ENCODE assay signal across 18 cellular contexts in genomic region chr14:74917200-74917543, GRCh38. TPM values are rescaled to one million over a fixed set of nuclear protein-coding genes. Genes with fewer than 3 reads are reported as not detected.
DNase-seq lines count a peak whose midpoint lies in the region; ATAC-seq and TF ChIP-seq lines count a peak whose summit lies in the region.
"Had no signal": no experiment of that assay in that cellular context is flagged by ENCODE, and none has a peak within 500 bp of the region (broad histone marks: within the 10 kb centered on the region; RNA-seq: fewer than 3 reads in every experiment).

No MANE protein-coding gene starts in this region.

- TF ChIP-seq EP300 in transverse colon (IDR thresholded peaks at IDR 0.05; ENCODE audit: low read depth): no peak

- TF ChIP-seq CTCF in psoas muscle (IDR thresholded peaks at IDR 0.05) (no peak), transverse colon (IDR thresholded peaks at IDR 0.05) (no peak), foreskin fibroblast (IDR thresholded peaks at IDR 0.05; ENCODE audit: low read depth, low read length) (no peak)

- DNase-seq in adipocyte (ENCODE audit: low read depth) (no peak), Right ventricle myocardium superior (no peak), psoas muscle (no peak), transverse colon (no peak), DMS53 treated with DMSO at 0.1 percent for 48 hours (lab: John Stamatoyannopoulos, UW; ENCODE audit: unreplicated experiment) (no peak), foreskin fibroblast (no peak), DMS114 treated with DMSO at 0.1 percent for 48 hours (lab: John Stamatoyannopoulos, UW; ENCODE audit: unreplicated experiment) (no peak)
- DNase-seq: activated CD4-positive, alpha-beta T cell treated with anti-CD3 and anti-CD28 coated beads, Interleukin-2, amount 50 U/mL, for 4 hours; effector memory CD4-positive, alpha-beta T cell; NCI-H1092; NCI-H2081 treated with DMSO at 0.1 percent for 48 hours; stimulated activated CD4-positive, alpha-beta T cell treated with anti-CD3 and anti-CD28 coated beads, Interleukin-4, amount 100 ng/mL, for 1 hour; stimulated activated naive CD8-positive, alpha-beta T cell treated with anti-CD3 and anti-CD28 coated beads, Interleukin-15, amount 100 ng/mL, for 72 hours; T-cell had no signal

- intact Hi-C loops in Right ventricle myocardium superior (cut with DNase I) (no loop called here), psoas muscle (cut with DNase I) (loop anchor here in 1 of 2 donors (10.0 kb wide), 1 partner anchor 108 kb away; no protein-coding TSS in a partner anchor), transverse colon (cut with DNase I; ENCODE audit: low total_unique reads) (no loop called here)

- H3K36me3 ChIP-seq in adipocyte (ENCODE audit: control insufficient read depth, insufficient read depth, low read length, severe bottlenecking) (no peaks in the 10 kb centered on the region), psoas muscle (ENCODE audit: insufficient read depth in 1 of 2, low read depth in 1 of 2) (peaks cover 0 to 28% of the 10 kb centered on the region in 2 donors), transverse colon (no peaks in the 10 kb centered on the region)

- in situ Hi-C loops in transverse colon (cut with MboI; ENCODE audit: low pct_ligation_motif_present in 1 of 4, low pct_unique_long_range_greater_than_20kb in 1 of 4, low sequenced_read_pairs in 3 of 4): loop anchor here in 1 of 4 donors (10.0 kb wide), 1 partner anchor 52 kb away; no protein-coding TSS in a partner anchor

- ATAC-seq in Right ventricle myocardium superior (ENCODE audit: poor library complexity) (peak; percentile 16), psoas muscle (peak; percentile 3 to 30 (median 22))
- ATAC-seq: stimulated activated naive CD8-positive, alpha-beta T cell treated with anti-CD3 and anti-CD28 coated beads, Interleukin-15, amount 100 ng/mL, for 72 hours; T-cell had no signal

- H3K4me3 ChIP-seq in adipocyte (ENCODE audit: low read length): no peak overlapping the region
- peak overlapping the region; percentile 18 for H3K4me3 ChIP-seq in psoas muscle
- H3K4me3 ChIP-seq in transverse colon: no peak overlapping the region
- H3K4me3 ChIP-seq in foreskin fibroblast (ENCODE audit: low read depth in 1 of 2, low read length in 2 of 2): no peak overlapping the region

- TF ChIP-seq POLR2A in transverse colon (IDR thresholded peaks at IDR 0.05): no peak

- no peaks in the 10 kb centered on the region for H3K9me3 ChIP-seq in adipocyte (ENCODE audit: control insufficient read depth, low read length)
- no peaks in the 10 kb centered on the region for H3K9me3 ChIP-seq in psoas muscle
- no peaks in the 10 kb centered on the region for H3K9me3 ChIP-seq in transverse colon

- peak overlapping the region; percentile 3 for H3K9ac ChIP-seq in adipocyte (ENCODE audit: low read length)

- H3K4me1 ChIP-seq in adipocyte (ENCODE audit: control insufficient read depth, insufficient read depth, low read length) (peaks cover 23% of the 10 kb centered on the region), psoas muscle (peaks cover 39% of the 10 kb centered on the region), transverse colon (peaks cover 0 to 14% (median under 1%) of the 10 kb centered on the region in 4 donors)

- no peaks in the 10 kb centered on the region for H3K27me3 ChIP-seq in adipocyte (replicated peaks; ENCODE audit: control insufficient read depth, insufficient read depth, low read length)
- H3K27me3 ChIP-seq in psoas muscle (ENCODE audit: insufficient read depth in 3 of 3, low read length in 2 of 3): no peaks in the 10 kb centered on the region
- no peaks in the 10 kb centered on the region for H3K27me3 ChIP-seq in transverse colon

- H3K27ac ChIP-seq in psoas muscle (peak overlapping the region; percentile 93), transverse colon (peak overlapping the region; percentile 6 to 65 (median 36))
- H3K27ac ChIP-seq: VCaP had no signal

- WGBS in psoas muscle, 3 donors: 48 to 71% (median 50%) methylated on average over 4 of the region's 4 CpGs
- 80% methylated on average over 4 of the region's 4 CpGs; no CpG with 5 or more reads in 1 of the 2 donors for WGBS in transverse colon (ENCODE audit: low coverage in 1 of 2), 2 donors

RNA-seq across cellular contexts. Expression of gene RPS6KL1, which starts 5.9 kb away (rescaled TPM):
- total RNA-seq in Right ventricle myocardium superior (16.8 TPM), psoas muscle (10 to 100 TPM; 23.0 to 34.1 (median 28.1) TPM), transverse colon (10 to 100 TPM in 1 of 4 donors, 1 to 10 TPM in 2, not detected in 1; 6.4 to 54.1 (median 9.3) TPM)
- 10 to 100 TPM in 2 of 3 donors, 1 to 10 TPM in 1; 9.4 to 25.6 (median 11.1) TPM for polyA plus RNA-seq in psoas muscle

RNA-seq across cellular contexts. Expression of gene DLST, which starts 35.5 kb away (rescaled TPM):
- total RNA-seq in Right ventricle myocardium superior: 205 TPM
- total RNA-seq in psoas muscle: 100 to 1,000 TPM; 133 to 221 (median 144) TPM
- 100 to 1,000 TPM in 2 of 3 donors, 10 to 100 TPM in 1; 97.7 to 162 (median 123) TPM for polyA plus RNA-seq in psoas muscle
- total RNA-seq in transverse colon: 100 to 1,000 TPM in 3 of 4 donors, 10 to 100 TPM in 1; 65.1 to 135 (median 103) TPM

RNA-seq across cellular contexts. Expression of gene PGF, which starts 38.2 kb away (rescaled TPM):
- total RNA-seq in Right ventricle myocardium superior (5.1 TPM), psoas muscle (1 to 10 TPM; 4.1 to 9.8 (median 8.1) TPM), transverse colon (10 to 100 TPM in 2 of 4 donors, 1 to 10 TPM in 1, not detected in 1; 9.7 to 10.5 (median 10.1) TPM)
- polyA plus RNA-seq in psoas muscle: 1 to 10 TPM; 2.5 to 9.2 (median 2.6) TPM

RNA-seq across cellular contexts. Expression of gene PROX2, which starts 41.2 kb away (rescaled TPM):
- total RNA-seq in Right ventricle myocardium superior: not detected
- not detected for total RNA-seq in psoas muscle
- polyA plus RNA-seq in psoas muscle: not detected
- under 1 TPM in 1 of 4 donors, not detected in 3; 0.79 TPM for total RNA-seq in transverse colon
- total RNA-seq: Daoy, HT-29, osteoblast had no signal
